In the genomic region with DNA sequence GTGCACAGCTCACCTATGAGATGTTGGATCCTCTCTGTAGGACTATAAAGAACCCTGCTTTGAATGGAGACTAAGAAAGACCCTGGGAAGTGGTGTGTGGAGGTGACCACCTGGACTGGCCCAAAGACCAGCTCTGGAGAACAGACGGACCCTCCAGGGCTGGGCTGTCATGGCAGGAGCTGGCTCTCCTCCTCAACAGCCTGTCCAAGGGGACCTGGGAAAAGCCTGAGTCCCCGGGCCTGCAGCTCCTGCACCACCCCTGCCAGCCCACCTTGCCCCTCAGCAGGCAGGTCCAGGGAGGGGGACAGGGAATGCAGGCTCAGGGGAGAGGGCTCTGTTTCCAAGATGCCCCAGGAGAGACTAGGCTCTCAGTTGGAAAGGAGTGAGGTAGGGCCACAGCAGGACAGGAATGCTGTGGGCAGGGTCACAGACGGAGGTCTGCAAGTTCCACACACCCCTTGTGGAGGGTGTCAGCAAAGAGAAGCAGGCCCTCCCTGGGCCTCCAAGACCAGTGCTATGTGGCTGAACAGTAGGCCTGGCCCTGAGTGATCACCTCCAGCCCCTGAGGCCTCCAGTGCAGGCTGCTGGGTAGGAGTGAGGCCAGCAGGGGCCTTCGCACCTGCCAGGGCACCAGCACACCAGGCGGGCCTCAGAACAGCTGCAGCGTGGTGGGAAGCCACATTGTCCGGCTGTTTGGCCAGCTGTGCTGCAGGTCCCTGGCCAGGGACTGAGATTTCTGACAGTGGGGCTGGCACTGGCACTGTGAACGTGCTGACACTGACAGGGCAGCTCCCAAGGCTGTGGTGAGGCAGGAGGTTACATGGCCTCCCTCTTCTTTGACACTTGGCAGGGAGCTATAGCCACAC, we compare ENCODE assay signal across 26 cellular contexts.
A peak's percentile ranks its signal among the peaks of the same experiment; 100 is the strongest.
DNase-seq lines count a peak whose midpoint lies in the region; ATAC-seq, FAIRE-seq and TF ChIP-seq lines count a peak whose summit lies in the region.
"Had no signal": no experiment of that assay in that cellular context is flagged by ENCODE, and none has a peak within 500 bp of the region (broad histone marks: within the 10 kb centered on the region; RNA-seq: fewer than 3 reads in every experiment).

No MANE protein-coding gene starts in this region.

- DNase-seq in activated naive CD4-positive, alpha-beta T cell treated with Interleukin-2 at 50 U/mL for 16 hours, result peak; percentile 0
- no peak for DNase-seq in activated naive CD4-positive, alpha-beta T cell treated with anti-CD3 and anti-CD28 coated beads, Interleukin-2, amount 50 U/mL, for 16 hours
- DNase-seq in SJCRH30, result peak; percentile 73 to 82
- peak; percentile 61 for DNase-seq in kidney
- DNase-seq in spleen, result peak; percentile 51
- DNase-seq in midbrain (lab: John Stamatoyannopoulos, UW), result no peak
- DNase-seq in sciatic nerve (ENCODE audit: low spot score), result no peak
- no peak for DNase-seq in GM19240 (ENCODE audit: insufficient read length, low spot score)
- DNase-seq: activated CD4-positive, alpha-beta T cell treated with anti-CD3 and anti-CD28 coated beads, Interleukin-2, amount 10 ng/mL, durations not matched to agents 7 days and 5 days; effector CD8-positive, alpha-beta T cell; Kasumi-1; naive B cell; NCI-H1048; NCI-H1930; NCI-H2227 treated with DMSO at 0.1 percent for 48 hours; substantia nigra had no signal

- TF ChIP-seq POLR2A in spleen (IDR thresholded peaks at IDR 0.05), result no peak

- H3K4me3 ChIP-seq in SJCRH30 (no peak overlapping the region), kidney (ENCODE audit: low read length in 2 of 2) (no peak overlapping the region), spleen (no peak overlapping the region)
- H3K4me3 ChIP-seq: esophagus muscularis mucosa, ovary had no signal

- peaks cover 5% of the 10 kb centered on the region; the same call in 1 of the 2 replicates for H3K27me3 ChIP-seq in SJCRH30
- H3K27me3 ChIP-seq in spleen (replicated peaks in 1 of 7), result peaks cover 0 to 65% (median 0%) of the 10 kb centered on the region in 7 donors
- H3K27me3 ChIP-seq: ovary had no signal

- H3K36me3 ChIP-seq in SJCRH30 (no peaks in the 10 kb centered on the region), kidney (ENCODE audit: control insufficient read depth in 1 of 2, insufficient read depth in 2 of 2, low read length in 2 of 2) (no peaks in the 10 kb centered on the region), spleen (no peaks in the 10 kb centered on the region)
- H3K36me3 ChIP-seq: esophagus muscularis mucosa, ovary had no signal

- TF ChIP-seq CTCF in kidney (IDR thresholded peaks at IDR 0.05; ENCODE audit: borderline replicate concordance, extremely low read depth, insufficient read depth) (no peak), spleen (IDR thresholded peaks at IDR 0.05 in 8 of 11, conservative IDR thresholded peaks at IDR 0.05 in 3 of 11) (no peak)

- H3K4me1 ChIP-seq in SJCRH30, result peaks cover 12% of the 10 kb centered on the region
- H3K4me1 ChIP-seq in kidney (ENCODE audit: control insufficient read depth in 1 of 2, insufficient read depth in 1 of 2, low read depth in 1 of 2, low read length in 2 of 2), result peaks cover 0 to 2% of the 10 kb centered on the region in 2 donors
- H3K4me1 ChIP-seq in spleen, result no peaks in the 10 kb centered on the region
- H3K4me1 ChIP-seq: esophagus muscularis mucosa had no signal

- intact Hi-C loops in kidney (cut with DNase I) (no loop called here), spleen (cut with DNase I; ENCODE audit: low total_unique reads) (no loop called here), sciatic nerve (cut with DNase I) (no loop called here)

- H3K27ac ChIP-seq in SJCRH30 (no peak overlapping the region), kidney (ENCODE audit: low read depth in 2 of 2, low read length in 2 of 2) (no peak overlapping the region), spleen (no peak overlapping the region)
- H3K27ac ChIP-seq: C4-2B, esophagus muscularis mucosa, ovary had no signal

- H3K9ac ChIP-seq in kidney (ENCODE audit: low read length in 2 of 2), result no peak overlapping the region

- peaks cover 10% of the 10 kb centered on the region for H3K9me3 ChIP-seq in SJCRH30 (replicated peaks)
- H3K9me3 ChIP-seq in kidney (ENCODE audit: control insufficient read depth in 1 of 2, low read length in 2 of 2), result peaks cover 0 to 11% of the 10 kb centered on the region in 2 donors
- H3K9me3 ChIP-seq in spleen, result peaks cover 0 to 24% (median 14%) of the 10 kb centered on the region in 8 donors
- H3K9me3 ChIP-seq: ovary had no signal

- ATAC-seq in sciatic nerve, result no peak
- ATAC-seq: activated naive CD4-positive, alpha-beta T cell treated with anti-CD3 and anti-CD28 coated beads, Interleukin-2, amount 50 U/mL, for 72 hours; Panc1; T-helper 17 cell had no signal

- FAIRE-seq in kidney (lab: Jason Lieb, UNC), result no peak
- FAIRE-seq: astrocyte, frontal cortex, H1, keratinocyte had no signal

- whole genome bisulfite sequencing in spleen, 5 donors, result 83 to 89% (median 85%) methylated on average over 3 to 8 of the region's 8 CpGs

Comparison
In these comparisons a context has a peak if more than half of its experiments do, and no peak if none do; other contexts are left out.
1. DNase-seq: peak in activated naive CD4-positive, alpha-beta T cell treated with Interleukin-2 at 50 U/mL for 16 hours (single experiment), SJCRH30 (2 of 2), kidney (single experiment) and spleen (single experiment); none in activated naive CD4-positive, alpha-beta T cell treated with anti-CD3 and anti-CD28 coated beads, Interleukin-2, amount 50 U/mL, for 16 hours (single experiment), midbrain (single experiment), sciatic nerve (single experiment) and GM19240 (single experiment).